Comparison of ENCODE assay signal across 23 cellular contexts in the genomic region with DNA sequence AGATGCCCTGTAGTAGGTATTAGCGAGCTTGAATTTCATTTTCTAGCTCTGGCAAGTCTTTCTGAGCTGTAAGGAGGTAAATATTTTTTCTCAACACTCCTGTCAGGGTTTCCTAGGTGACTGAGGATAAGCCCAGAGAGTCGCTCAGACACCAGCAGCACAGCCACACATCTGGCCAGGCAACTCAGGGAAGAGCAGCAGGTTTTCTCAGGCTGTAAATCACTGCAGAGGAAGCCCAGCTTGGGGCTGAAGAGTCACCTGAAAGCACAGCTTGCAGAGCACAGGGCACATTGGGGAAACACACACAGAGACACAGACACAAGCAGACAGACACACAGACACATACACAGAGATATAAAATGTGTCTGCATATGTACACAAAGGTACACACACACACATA.
"Had no signal": no experiment of that assay in that cellular context is flagged by ENCODE, and none has a peak within 500 bp of the region (broad histone marks: within the 10 kb centered on the region; RNA-seq: fewer than 3 reads in every experiment).

No MANE protein-coding gene starts in this region.

- DNase-seq: activated CD4-positive, alpha-beta T cell treated with anti-CD3 and anti-CD28 coated beads, Interleukin-2, amount 10 ng/mL, durations not matched to agents 7 days and 5 days; activated CD4-positive, CD25-positive, alpha-beta regulatory T cell treated with anti-CD3 and anti-CD28 coated beads, Interleukin-2, amount 50 U/mL, for 72 hours; activated CD8-positive, alpha-beta memory T cell treated with anti-CD3 and anti-CD28 coated beads, Interleukin-2, amount 10 ng/mL, durations not matched to agents 7 days and 5 days; activated CD8-positive, alpha-beta T cell treated with anti-CD3 and anti-CD28 coated beads for 36 hours; activated effector memory CD4-positive, alpha-beta T cell treated with anti-CD3 and anti-CD28 coated beads, Interleukin-2, amount 50 U/mL, for 16 hours; activated naive CD4-positive, alpha-beta T cell treated with anti-CD3 and anti-CD28 coated beads, Interleukin-2, amount 50 U/mL, for 16 hours; activated naive CD8-positive, alpha-beta T cell treated with anti-CD3 and anti-CD28 coated beads, Interleukin-2, amount 50 U/mL, for 24 hours; activated T-cell treated with anti-CD3 and anti-CD28 coated beads for 4 hours; dermis blood vessel endothelial cell; effector CD8-positive, alpha-beta T cell; gastrocnemius medialis; head of caudate nucleus; lower lobe of right lung; naive B cell; psoas muscle; stimulated activated CD4-positive, alpha-beta T cell treated with anti-CD3 and anti-CD28 coated beads, Interleukin-4, amount 100 ng/mL, for 4 hours; T-helper 2 cell; tibial artery had no signal

- H3K27ac Mint-ChIP-seq: activated CD4-positive, alpha-beta T cell treated with anti-CD3 and anti-CD28 coated beads, Interleukin-2, amount 10 ng/mL, durations not matched to agents 7 days and 5 days; activated CD8-positive, alpha-beta memory T cell treated with anti-CD3 and anti-CD28 coated beads, Interleukin-2, amount 10 ng/mL, durations not matched to agents 7 days and 5 days; activated CD8-positive, alpha-beta T cell treated with anti-CD3 and anti-CD28 coated beads for 36 hours; activated naive CD8-positive, alpha-beta T cell treated with anti-CD3 and anti-CD28 coated beads, Interleukin-2, amount 50 U/mL, for 24 hours; naive B cell; stimulated activated naive CD8-positive, alpha-beta T cell treated with anti-CD3 and anti-CD28 coated beads, Interleukin-15, Interleukin-2, amounts not matched to agents 100 ng/mL and 50 ng/mL, for 24 hours had no signal

- H3K27me3 Mint-ChIP-seq: activated CD4-positive, alpha-beta T cell treated with anti-CD3 and anti-CD28 coated beads, Interleukin-2, amount 10 ng/mL, durations not matched to agents 7 days and 5 days; activated CD8-positive, alpha-beta memory T cell treated with anti-CD3 and anti-CD28 coated beads, Interleukin-2, amount 10 ng/mL, durations not matched to agents 7 days and 5 days; activated CD8-positive, alpha-beta T cell treated with anti-CD3 and anti-CD28 coated beads for 36 hours; naive B cell; stimulated activated naive CD8-positive, alpha-beta T cell treated with anti-CD3 and anti-CD28 coated beads, Interleukin-15, Interleukin-2, amounts not matched to agents 100 ng/mL and 50 ng/mL, for 24 hours had no signal

- H3K36me3 Mint-ChIP-seq: activated CD8-positive, alpha-beta memory T cell treated with anti-CD3 and anti-CD28 coated beads, Interleukin-2, amount 10 ng/mL, durations not matched to agents 7 days and 5 days; brain; naive B cell had no signal

- H3K27me3 ChIP-seq: gastrocnemius medialis, right atrium auricular region, tibial artery had no signal

- H3K4me1 Mint-ChIP-seq: activated CD4-positive, alpha-beta T cell treated with anti-CD3 and anti-CD28 coated beads, Interleukin-2, amount 10 ng/mL, durations not matched to agents 7 days and 5 days; activated CD8-positive, alpha-beta memory T cell treated with anti-CD3 and anti-CD28 coated beads, Interleukin-2, amount 10 ng/mL, durations not matched to agents 7 days and 5 days; activated naive CD8-positive, alpha-beta T cell treated with anti-CD3 and anti-CD28 coated beads, Interleukin-2, amount 50 U/mL, for 24 hours; naive B cell had no signal

- H3K4me3 ChIP-seq: gastrocnemius medialis, lower lobe of right lung, psoas muscle, right atrium auricular region, tibial artery had no signal

- H3K9me3 Mint-ChIP-seq: activated CD4-positive, alpha-beta T cell treated with anti-CD3 and anti-CD28 coated beads, Interleukin-2, amount 10 ng/mL, durations not matched to agents 7 days and 5 days; activated CD8-positive, alpha-beta T cell treated with anti-CD3 and anti-CD28 coated beads for 36 hours; activated naive CD8-positive, alpha-beta T cell treated with anti-CD3 and anti-CD28 coated beads, Interleukin-2, amount 50 U/mL, for 24 hours; brain; stimulated activated naive CD8-positive, alpha-beta T cell treated with anti-CD3 and anti-CD28 coated beads, Interleukin-15, Interleukin-2, amounts not matched to agents 100 ng/mL and 50 ng/mL, for 24 hours had no signal

- H3K4me1 ChIP-seq: gastrocnemius medialis, lower lobe of right lung, psoas muscle, right atrium auricular region had no signal

- ATAC-seq: activated CD8-positive, alpha-beta memory T cell treated with anti-CD3 and anti-CD28 coated beads, Interleukin-2, amount 10 ng/mL, durations not matched to agents 7 days and 5 days; activated CD8-positive, alpha-beta T cell treated with anti-CD3 and anti-CD28 coated beads for 36 hours; activated naive CD8-positive, alpha-beta T cell treated with anti-CD3 and anti-CD28 coated beads, Interleukin-2, amount 50 U/mL, for 24 hours; esophagus mucosa; gastrocnemius medialis; left lobe of liver; lower lobe of right lung; psoas muscle had no signal

- H3K9me3 ChIP-seq: gastrocnemius medialis, lower lobe of right lung, psoas muscle, right atrium auricular region, tibial artery had no signal

- H3K4me3 Mint-ChIP-seq: activated CD4-positive, alpha-beta T cell treated with anti-CD3 and anti-CD28 coated beads, Interleukin-2, amount 10 ng/mL, durations not matched to agents 7 days and 5 days; activated CD8-positive, alpha-beta memory T cell treated with anti-CD3 and anti-CD28 coated beads, Interleukin-2, amount 10 ng/mL, durations not matched to agents 7 days and 5 days; activated CD8-positive, alpha-beta T cell treated with anti-CD3 and anti-CD28 coated beads for 36 hours; activated naive CD8-positive, alpha-beta T cell treated with anti-CD3 and anti-CD28 coated beads, Interleukin-2, amount 50 U/mL, for 24 hours; brain; naive B cell; stimulated activated naive CD8-positive, alpha-beta T cell treated with anti-CD3 and anti-CD28 coated beads, Interleukin-15, Interleukin-2, amounts not matched to agents 100 ng/mL and 50 ng/mL, for 24 hours had no signal

- H3K36me3 ChIP-seq: gastrocnemius medialis, lower lobe of right lung, right atrium auricular region, tibial artery had no signal

- H3K27ac ChIP-seq: gastrocnemius medialis, lower lobe of right lung, psoas muscle, right atrium auricular region, tibial artery had no signal
